ENCODE assay signal across 11 cellular contexts in genomic region chr2:152301131-152301530, GRCh38.
"Had no signal": no experiment of that assay in that cellular context is flagged by ENCODE, and none has a peak within 500 bp of the region (broad histone marks: within the 10 kb centered on the region; RNA-seq: fewer than 3 reads in every experiment).

No MANE protein-coding gene starts in this region.

- H3K4me2 ChIP-seq: GM23338 had no signal

- FAIRE-seq: H1, H54 had no signal

- H3K9ac ChIP-seq: GM23248 had no signal

- DNase-seq: GM23248, GOT3, H7, H9, HCEC 1CT, HFFc6 had no signal

- H3K4me3 ChIP-seq: GM23248, GM23338, HAP-1 had no signal

- H3K27ac ChIP-seq: GM23248 had no signal

- H2AFZ ChIP-seq: GM23248, GM23338 had no signal

- H3K36me3 ChIP-seq: HAP-1 had no signal

- ATAC-seq: GM23338, HCT116 had no signal
